In genomic region chr6:10312445-10312844, GRCh38 we compare ENCODE assay signal across 1 cellular context.
TF ChIP-seq lines count a peak whose summit lies in the region.

No MANE protein-coding gene starts in this region.

TF ChIP-seq in GM23338, 12 proteins besides CTCF, POLR2A, EP300 and RAD21 (continued from another document):
- no peak for TF ChIP-seq REST (IDR thresholded peaks at IDR 0.05; ENCODE audit: unreplicated experiment)
